Comparison of ENCODE assay signal across 1 cellular context in the genomic region with DNA sequence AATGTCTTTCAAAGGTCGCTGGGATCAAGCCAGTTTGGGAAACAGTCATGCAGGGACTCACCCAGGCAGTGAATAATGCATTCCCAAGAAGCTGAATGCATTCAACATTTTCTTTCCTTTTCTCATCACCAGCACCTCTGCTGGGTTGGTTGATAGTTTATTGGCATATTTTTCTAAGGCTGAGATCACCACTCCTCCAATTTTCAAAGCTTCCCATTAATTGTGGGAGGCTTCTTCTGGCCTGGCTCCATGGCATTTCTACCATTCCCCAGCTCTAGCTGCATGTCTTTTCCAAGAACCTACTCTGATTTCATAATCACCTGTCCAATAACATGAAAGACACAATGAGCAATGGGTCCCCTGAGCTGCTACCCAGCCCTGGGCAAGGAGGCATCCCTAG.
TF ChIP-seq lines count a peak whose summit lies in the region.

No MANE protein-coding gene starts in this region.

TF ChIP-seq in HepG2, 621 proteins besides CTCF, POLR2A, EP300 and RAD21:
- TF ChIP-seq KLF15 (CRISPR knock-in tag; IDR thresholded peaks at IDR 0.05; ENCODE audit: borderline replicate concordance), result no peak
- TF ChIP-seq HNF4G (IDR thresholded peaks at IDR 0.05; ENCODE audit: borderline replicate concordance, low read depth, low read length), result no peak
- no peak for TF ChIP-seq HNF4G (CRISPR knock-in tag; IDR thresholded peaks at IDR 0.05; ENCODE audit: borderline replicate concordance, low read depth)
- TF ChIP-seq SRSF9 (IDR thresholded peaks at IDR 0.05; ENCODE audit: borderline replicate concordance, insufficient read depth, low read depth, low read length, poor library complexity, severe bottlenecking), result no peak
- no peak for TF ChIP-seq GLMP (CRISPR knock-in tag; IDR thresholded peaks at IDR 0.05; ENCODE audit: borderline replicate concordance)
- no peak for TF ChIP-seq ZNF619 (CRISPR knock-in tag; IDR thresholded peaks at IDR 0.05)
- TF ChIP-seq, protein P1, sequence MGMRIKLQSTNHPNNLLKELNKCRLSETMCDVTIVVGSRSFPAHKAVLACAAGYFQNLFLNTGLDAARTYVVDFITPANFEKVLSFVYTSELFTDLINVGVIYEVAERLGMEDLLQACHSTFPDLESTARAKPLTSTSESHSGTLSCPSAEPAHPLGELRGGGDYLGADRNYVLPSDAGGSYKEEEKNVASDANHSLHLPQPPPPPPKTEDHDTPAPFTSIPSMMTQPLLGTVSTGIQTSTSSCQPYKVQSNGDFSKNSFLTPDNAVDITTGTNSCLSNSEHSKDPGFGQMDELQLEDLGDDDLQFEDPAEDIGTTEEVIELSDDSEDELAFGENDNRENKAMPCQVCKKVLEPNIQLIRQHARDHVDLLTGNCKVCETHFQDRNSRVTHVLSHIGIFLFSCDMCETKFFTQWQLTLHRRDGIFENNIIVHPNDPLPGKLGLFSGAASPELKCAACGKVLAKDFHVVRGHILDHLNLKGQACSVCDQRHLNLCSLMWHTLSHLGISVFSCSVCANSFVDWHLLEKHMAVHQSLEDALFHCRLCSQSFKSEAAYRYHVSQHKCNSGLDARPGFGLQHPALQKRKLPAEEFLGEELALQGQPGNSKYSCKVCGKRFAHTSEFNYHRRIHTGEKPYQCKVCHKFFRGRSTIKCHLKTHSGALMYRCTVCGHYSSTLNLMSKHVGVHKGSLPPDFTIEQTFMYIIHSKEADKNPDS (CRISPR knock-in tag; IDR thresholded peaks at IDR 0.05), result no peak
- TF ChIP-seq, protein P2, sequence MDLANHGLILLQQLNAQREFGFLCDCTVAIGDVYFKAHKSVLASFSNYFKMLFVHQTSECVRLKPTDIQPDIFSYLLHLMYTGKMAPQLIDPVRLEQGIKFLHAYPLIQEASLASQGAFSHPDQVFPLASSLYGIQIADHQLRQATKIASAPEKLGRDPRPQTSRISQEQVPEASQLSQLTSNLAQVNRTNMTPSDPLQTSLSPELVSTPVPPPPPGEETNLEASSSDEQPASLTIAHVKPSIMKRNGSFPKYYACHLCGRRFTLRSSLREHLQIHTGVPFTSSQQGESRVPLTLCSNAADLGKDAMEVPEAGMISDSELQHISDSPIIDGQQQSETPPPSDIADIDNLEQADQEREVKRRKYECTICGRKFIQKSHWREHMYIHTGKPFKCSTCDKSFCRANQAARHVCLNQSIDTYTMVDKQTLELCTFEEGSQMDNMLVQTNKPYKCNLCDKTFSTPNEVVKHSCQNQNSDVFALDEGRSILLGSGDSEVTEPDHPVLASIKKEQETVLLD (CRISPR knock-in tag; IDR thresholded peaks at IDR 0.05; ENCODE audit: low read depth), result no peak
